Comparison of ENCODE assay signal across 15 cellular contexts in the genomic region with DNA sequence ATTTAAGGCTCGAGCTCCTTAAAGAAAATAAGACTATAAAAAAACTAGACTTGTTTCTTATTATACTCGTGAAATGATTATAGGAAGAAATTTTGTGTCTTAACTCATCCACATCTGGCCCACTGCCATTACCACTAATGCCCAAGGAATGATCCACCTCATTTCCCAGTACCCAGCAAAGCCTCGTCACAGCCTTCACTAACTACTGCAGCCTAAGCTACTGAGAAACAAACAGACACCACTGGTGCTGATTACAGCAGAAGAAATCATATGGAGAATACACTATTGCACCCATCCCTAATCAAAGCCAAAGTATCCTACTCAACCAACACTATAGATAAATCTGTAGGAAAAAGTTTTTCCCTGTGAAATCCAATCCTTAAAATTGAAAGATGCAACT.
DNase-seq lines count a peak whose midpoint lies in the region; ATAC-seq and TF ChIP-seq lines count a peak whose summit lies in the region.
"Had no signal": no experiment of that assay in that cellular context is flagged by ENCODE, and none has a peak within 500 bp of the region (broad histone marks: within the 10 kb centered on the region; RNA-seq: fewer than 3 reads in every experiment).

No MANE protein-coding gene starts in this region.

- no peaks in the 10 kb centered on the region for H3K9me3 ChIP-seq in PC-3 (ENCODE audit: low read length)

- H3K4me1 ChIP-seq in PC-3 (ENCODE audit: insufficient read depth, low read length), result no peaks in the 10 kb centered on the region

- H3K36me3 Mint-ChIP-seq in activated CD4-positive, alpha-beta memory T cell treated with anti-CD3 and anti-CD28 coated beads for 36 hours, result no peaks in the 10 kb centered on the region
- H3K36me3 Mint-ChIP-seq: CD8-positive, alpha-beta T cell had no signal

- H3K4me3 ChIP-seq in PC-3 (ENCODE audit: low read length), result no peak overlapping the region
- H3K4me3 ChIP-seq: SK-N-MC had no signal

- H3K27ac ChIP-seq in PC-3 (ENCODE audit: low read length), result no peak overlapping the region
- H3K27ac ChIP-seq: SK-N-MC had no signal

- H3K4me1 Mint-ChIP-seq in activated CD4-positive, alpha-beta memory T cell treated with anti-CD3 and anti-CD28 coated beads for 36 hours (ENCODE audit: low read depth), result no peaks in the 10 kb centered on the region

- no peaks in the 10 kb centered on the region for H4K20me1 ChIP-seq in PC-3 (ENCODE audit: low read length)

- peaks cover 12% of the 10 kb centered on the region for H3K9me3 Mint-ChIP-seq in activated CD4-positive, alpha-beta memory T cell treated with anti-CD3 and anti-CD28 coated beads for 36 hours

- H3K4me2 ChIP-seq in PC-3 (ENCODE audit: low read length), result no peak overlapping the region

- CTCF ChIA-PET in PC-3 (lab: Charles Lee), result no interaction called here
- CTCF ChIA-PET in activated CD4-positive, alpha-beta memory T cell treated with anti-CD3 and anti-CD28 coated beads for 36 hours (lab: Charles Lee), result no interaction called here

- no peaks in the 10 kb centered on the region for H3K79me2 ChIP-seq in PC-3 (ENCODE audit: low read length)

- no peaks in the 10 kb centered on the region for H3K27me3 Mint-ChIP-seq in activated CD4-positive, alpha-beta memory T cell treated with anti-CD3 and anti-CD28 coated beads for 36 hours
- H3K27me3 Mint-ChIP-seq: stimulated activated naive CD8-positive, alpha-beta T cell treated with anti-CD3 and anti-CD28 coated beads, Interleukin-15, Interleukin-2, amounts not matched to agents 100 ng/mL and 50 ng/mL, for 24 hours had no signal

- POLR2A ChIA-PET in PC-3 (lab: Charles Lee; ENCODE audit: unreplicated experiment), result no interaction called here
- POLR2A ChIA-PET in activated CD4-positive, alpha-beta memory T cell treated with anti-CD3 and anti-CD28 coated beads for 36 hours (lab: Charles Lee), result no interaction called here

- H3K9ac ChIP-seq in PC-3 (ENCODE audit: low read length), result no peak overlapping the region

- no peak overlapping the region for H2AFZ ChIP-seq in PC-3 (ENCODE audit: low read length)

- no peak overlapping the region for H3K27ac Mint-ChIP-seq in activated CD4-positive, alpha-beta memory T cell treated with anti-CD3 and anti-CD28 coated beads for 36 hours
- H3K27ac Mint-ChIP-seq: CD8-positive, alpha-beta T cell; stimulated activated naive CD8-positive, alpha-beta T cell treated with anti-CD3 and anti-CD28 coated beads, Interleukin-15, Interleukin-2, amounts not matched to agents 100 ng/mL and 50 ng/mL, for 24 hours had no signal

- H3K27me3 ChIP-seq in PC-3 (ENCODE audit: low read length), result 0 out of 2 replicates have a peak, but pooled peaks cover 4% of the 10 kb centered on the region

- no peaks in the 10 kb centered on the region for H3K9me2 ChIP-seq in PC-3 (replicated peaks; ENCODE audit: low read length)

- no peak overlapping the region for H3K4me3 Mint-ChIP-seq in activated CD4-positive, alpha-beta memory T cell treated with anti-CD3 and anti-CD28 coated beads for 36 hours
- H3K4me3 Mint-ChIP-seq: CD8-positive, alpha-beta T cell; stimulated activated naive CD8-positive, alpha-beta T cell treated with anti-CD3 and anti-CD28 coated beads, Interleukin-15, Interleukin-2, amounts not matched to agents 100 ng/mL and 50 ng/mL, for 24 hours had no signal

- no TSS peak for BruUV-seq in PC-3 (replicated peaks; lab: Mats Ljungman, UMichigan)

- H3F3A ChIP-seq in PC-3 (ENCODE audit: low read length, unreplicated experiment), result no peaks in the 10 kb centered on the region

- no peak for TF ChIP-seq CTCF in PC-3 (conservative IDR thresholded peaks at IDR 0.05; ENCODE audit: low read depth, low read length)
- no peak for TF ChIP-seq CTCF in omental fat pad (IDR thresholded peaks at IDR 0.05)

- H3K36me3 ChIP-seq in PC-3 (ENCODE audit: low read depth, low read length), result no peaks in the 10 kb centered on the region

- peak; percentile 63 for ATAC-seq in PC-3
- peak; percentile 82 for ATAC-seq in omental fat pad (ENCODE audit: low FRiP score)
- no peak for ATAC-seq in HG03457 (IDR thresholded peaks at IDR 0.05; ENCODE audit: unreplicated experiment)
- ATAC-seq: CD8-positive, alpha-beta T cell had no signal

- DNase-seq in EH (ENCODE audit: low read depth) (peak; percentile 83), PC-3 (peak; percentile 67), dedifferentiated amniotic fluid mesenchymal stem cell (ENCODE audit: extremely low spot score) (peak; percentile 59), omental fat pad (ENCODE audit: low spot score) (no peak), cerebellar nuclear complex (lab: John Stamatoyannopoulos, UW) (no peak), NCI-H1930 (lab: John Stamatoyannopoulos, UW) (no peak)
- no peak for DNase-seq in activated CD4-positive, alpha-beta memory T cell treated with anti-CD3 and anti-CD28 coated beads for 36 hours
- DNase-seq: activated CD4-positive, CD25-positive, alpha-beta regulatory T cell treated with anti-CD3 and anti-CD28 coated beads, Interleukin-2, amount 50 U/mL, for 72 hours; activated T-cell treated with anti-CD3 and anti-CD28 coated beads, Interleukin-2, amount 50 U/mL, for 1 hour; aorta; CD8-positive, alpha-beta T cell; NCI-H1092 treated with DMSO at 0.1 percent for 48 hours had no signal

- intact Hi-C loops in PC-3 (cut with micrococcal nuclease), result no loop called here
- intact Hi-C loops in activated CD4-positive, alpha-beta memory T cell treated with anti-CD3 and anti-CD28 coated beads for 36 hours (cut with micrococcal nuclease), result no loop called here

Comparison
In these comparisons a context has a peak if more than half of its experiments do, and no peak if none do; other contexts are left out.
1. DNase-seq: peak in EH (single experiment), PC-3 (single experiment) and dedifferentiated amniotic fluid mesenchymal stem cell (single experiment); none in omental fat pad (single experiment), cerebellar nuclear complex (0 of 2), activated CD4-positive, alpha-beta memory T cell treated with anti-CD3 and anti-CD28 coated beads for 36 hours (single experiment) and NCI-H1930 (0 of 2).